In genomic region chr12:118645219-118645618, GRCh38 we compare ENCODE assay signal across 1 cellular context.
A peak's percentile ranks its signal among the peaks of the same experiment; 100 is the strongest.
TF ChIP-seq lines count a peak whose summit lies in the region.

No MANE protein-coding gene starts in this region.

TF ChIP-seq in GM23338, 12 proteins besides CTCF, POLR2A, EP300 and RAD21 (continued from another document):
- TF ChIP-seq ZNF462 (CRISPR knock-in tag; IDR thresholded peaks at IDR 0.05), result peak; percentile 32; the same call in 1 of the 2 replicates
- TF ChIP-seq ETS1 (IDR thresholded peaks at IDR 0.05), result no peak
- TF ChIP-seq ZNF114 (CRISPR knock-in tag; IDR thresholded peaks at IDR 0.05), result no peak
- TF ChIP-seq REST (IDR thresholded peaks at IDR 0.05; ENCODE audit: unreplicated experiment), result peak; percentile 90
TF ChIP-seq in GM23338: peak in this region for 2.
